19 cellular contexts compared by ENCODE assay signal in genomic region chr4:40432504-40432903, GRCh38.
"Had no signal": no experiment of that assay in that cellular context is flagged by ENCODE, and none has a peak within 500 bp of the region (broad histone marks: within the 10 kb centered on the region; RNA-seq: fewer than 3 reads in every experiment).

No MANE protein-coding gene starts in this region.

- H3K9me3 ChIP-seq: lower lobe of right lung, ovary, tibial artery, vagina had no signal

- H3K27me3 ChIP-seq: brain microvascular endothelial cell, neural progenitor cell, ovary, tibial artery, vagina had no signal

- H3K9me3 Mint-ChIP-seq: activated naive CD4-positive, alpha-beta T cell treated with anti-CD3 and anti-CD28 coated beads, Interleukin-2, amount 50 U/mL, for 72 hours; central memory CD8-positive, alpha-beta T cell; mesothelial cell of epicardium had no signal

- DNase-seq: activated CD4-positive, alpha-beta memory T cell treated with anti-CD3 and anti-CD28 coated beads for 36 hours; activated CD4-positive, CD25-positive, alpha-beta regulatory T cell; activated CD8-positive, alpha-beta memory T cell treated with anti-CD3 and anti-CD28 coated beads, Interleukin-2, amount 50 U/mL, for 48 hours; anterior cingulate cortex; brain microvascular endothelial cell; left colon; lower lobe of right lung; ovary; stimulated activated CD4-positive, alpha-beta T cell treated with anti-CD3 and anti-CD28 coated beads, Interleukin-1b, Interleukin-23, amount 100 ng/mL, for 48 hours; tibial artery had no signal

- H3K27ac Mint-ChIP-seq: mesothelial cell of epicardium, neural progenitor cell had no signal

- H3K36me3 ChIP-seq: brain microvascular endothelial cell, neural progenitor cell, ovary, vagina had no signal

- H3K4me3 Mint-ChIP-seq: activated CD4-positive, alpha-beta memory T cell treated with anti-CD3 and anti-CD28 coated beads for 36 hours; central memory CD8-positive, alpha-beta T cell; mesothelial cell of epicardium; neural progenitor cell had no signal

- FAIRE-seq: islet of Langerhans had no signal

- H3K36me3 Mint-ChIP-seq: activated CD4-positive, alpha-beta memory T cell treated with anti-CD3 and anti-CD28 coated beads for 36 hours had no signal

- H3K4me1 Mint-ChIP-seq: mesothelial cell of epicardium, neural progenitor cell had no signal

- H3K4me3 ChIP-seq: coronary artery, lower lobe of right lung, neural progenitor cell, ovary, tibial artery, vagina had no signal

- ATAC-seq: esophagus mucosa, left colon, lower lobe of right lung, SK-N-SH treated with all-trans-retinoic acid at 6 μM for 48 hours had no signal

- H3K4me1 ChIP-seq: lower lobe of right lung, tibial artery, vagina had no signal

- H3K27ac ChIP-seq: brain microvascular endothelial cell, coronary artery, lower lobe of right lung, neural progenitor cell, ovary, tibial artery, vagina had no signal

- H3K27me3 Mint-ChIP-seq: activated CD4-positive, alpha-beta memory T cell treated with anti-CD3 and anti-CD28 coated beads for 36 hours; central memory CD8-positive, alpha-beta T cell had no signal
